8 cellular contexts compared by ENCODE assay signal in the genomic region with DNA sequence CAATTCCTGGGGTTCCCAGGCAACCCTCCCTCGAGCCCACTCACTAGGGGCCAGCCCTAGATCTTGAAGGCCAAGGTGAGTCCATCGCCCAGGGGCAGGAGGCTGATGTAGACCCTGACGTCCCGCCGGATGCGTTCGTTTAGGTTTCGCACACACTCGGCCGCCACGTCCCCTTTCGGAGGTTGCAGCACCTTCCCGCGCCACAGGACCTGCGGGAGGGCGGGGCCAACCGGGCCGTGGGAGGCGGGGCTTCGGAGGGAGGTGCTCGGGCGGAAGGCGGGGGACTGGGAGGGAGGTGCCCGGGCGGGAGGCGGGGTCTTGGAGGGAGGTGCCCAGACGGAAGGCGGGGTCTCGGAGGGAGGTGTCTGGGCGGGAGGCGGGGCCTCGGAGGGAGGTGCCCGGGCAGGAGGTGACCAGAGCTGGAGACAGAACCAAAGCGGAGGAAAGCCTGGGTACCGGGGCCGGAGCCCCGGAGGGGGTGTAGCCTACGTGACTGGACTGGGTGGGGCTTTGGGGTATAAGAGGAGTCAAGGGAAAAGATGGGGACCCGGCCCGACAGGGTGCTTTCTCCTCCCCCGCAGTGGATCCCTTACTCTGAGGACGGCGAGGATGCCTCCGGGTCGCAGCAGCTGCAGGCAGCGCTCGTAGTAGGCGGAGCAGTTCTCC. TPM values are rescaled to one million over a fixed set of nuclear protein-coding genes. Genes with fewer than 3 reads are reported as not detected.
DNase-seq lines count a peak whose midpoint lies in the region; TF ChIP-seq lines count a peak whose summit lies in the region.

No MANE protein-coding gene starts in this region.

- H3K27me3 ChIP-seq in MG63 (no peaks in the 10 kb centered on the region), ovary (no peaks in the 10 kb centered on the region), thyroid gland (no peaks in the 10 kb centered on the region)

- peak; percentile 91 for DNase-seq in Daoy (ENCODE audit: low read depth)
- peak; percentile 48 for DNase-seq in H4 (ENCODE audit: low spot score)
- DNase-seq in MG63: peak; percentile 90
- DNase-seq in SK-N-MC (ENCODE audit: low read depth, low spot score): no peak
- DNase-seq in glutamatergic neuron: peak; percentile 94
- peak; percentile 92 to 95 (median 94) for DNase-seq in ovary
- DNase-seq in thyroid gland: peak; percentile 95 to 96

- no peaks in the 10 kb centered on the region for H3K27me3 Mint-ChIP-seq in activated naive CD8-positive, alpha-beta T cell
- H3K27me3 Mint-ChIP-seq in glutamatergic neuron (ENCODE audit: unreplicated experiment): peaks cover 6% of the 10 kb centered on the region

- H3K27ac Mint-ChIP-seq in activated naive CD8-positive, alpha-beta T cell: peak overlapping the region; percentile 83
- H3K27ac Mint-ChIP-seq in glutamatergic neuron (ENCODE audit: unreplicated experiment): no peak overlapping the region

- H3K4me1 ChIP-seq in ovary (ENCODE audit: insufficient read depth) (peaks cover 1% of the 10 kb centered on the region), thyroid gland (peaks cover 19 to 20% of the 10 kb centered on the region in 2 donors)

- TF ChIP-seq POLR2A in ovary (IDR thresholded peaks at IDR 0.05) (no peak), thyroid gland (IDR thresholded peaks at IDR 0.05) (peak in 1 of 2 donors; percentile 66)

- H3K4me3 ChIP-seq in MG63 (peak overlapping the region; percentile 57), SK-N-MC (peak overlapping the region; percentile 76), ovary (peak overlapping the region; percentile 83), thyroid gland (replicated peaks in 1 of 3) (peak overlapping the region; percentile 62 to 86 (median 73))

- no peak overlapping the region for H3K9ac ChIP-seq in SK-N-MC (ENCODE audit: insufficient read length)

- TF ChIP-seq EP300 in ovary (IDR thresholded peaks at IDR 0.05): no peak

- 5 to 9% (median 7%) methylated on average over 41 to 48 of the region's 48 CpGs for WGBS in ovary, 3 donors
- WGBS in thyroid gland, 2 donors: 4 to 8% methylated on average over 16 to 20 of the region's 48 CpGs

- H3K9me3 Mint-ChIP-seq in activated naive CD8-positive, alpha-beta T cell (ENCODE audit: low read depth): no peaks in the 10 kb centered on the region
- H3K9me3 Mint-ChIP-seq in glutamatergic neuron (ENCODE audit: unreplicated experiment): peaks cover 6% of the 10 kb centered on the region

- H3K36me3 Mint-ChIP-seq in activated naive CD8-positive, alpha-beta T cell: peaks cover 9% of the 10 kb centered on the region
- H3K36me3 Mint-ChIP-seq in glutamatergic neuron (ENCODE audit: unreplicated experiment): no peaks in the 10 kb centered on the region

- H3K36me3 ChIP-seq in MG63 (peaks cover 37% of the 10 kb centered on the region), SK-N-MC (ENCODE audit: insufficient read depth, low read length) (peaks cover 23% of the 10 kb centered on the region), ovary (no peaks in the 10 kb centered on the region), thyroid gland (peaks cover 0 to 21% of the 10 kb centered on the region in 2 donors)

- peaks cover 20% of the 10 kb centered on the region for H3K4me1 Mint-ChIP-seq in activated naive CD8-positive, alpha-beta T cell (ENCODE audit: low read depth)
- peaks cover 9% of the 10 kb centered on the region for H3K4me1 Mint-ChIP-seq in glutamatergic neuron (ENCODE audit: low read depth, unreplicated experiment)

- TF ChIP-seq CTCF in glutamatergic neuron (IDR thresholded peaks at IDR 0.05; ENCODE audit: partially characterized antibody, unreplicated experiment): no peak
- no peak for TF ChIP-seq CTCF in ovary (IDR thresholded peaks at IDR 0.05)
- no peak for TF ChIP-seq CTCF in thyroid gland (IDR thresholded peaks at IDR 0.05)

- intact Hi-C loops in ovary (cut with DNase I) (loop anchor here (5.0 to 10.0 kb wide), 5 partner anchors 47 to 989 kb away; a partner anchor contains a TSS), thyroid gland (cut with DNase I) (loop anchor here (10.0 kb wide), 2 partner anchors 409 to 989 kb away; a partner anchor contains a TSS)

- H3K27ac ChIP-seq in SK-N-MC (no peak overlapping the region), ovary (peak overlapping the region; percentile 59 to 75), thyroid gland (peak overlapping the region; percentile 68 to 74 (median 72))

- H3K9me3 ChIP-seq in MG63: no peaks in the 10 kb centered on the region
- no peaks in the 10 kb centered on the region for H3K9me3 ChIP-seq in SK-N-MC (ENCODE audit: low read depth, low read length)
- no peaks in the 10 kb centered on the region for H3K9me3 ChIP-seq in ovary
- H3K9me3 ChIP-seq in thyroid gland: no peaks in the 10 kb centered on the region

- peak overlapping the region; percentile 74 for H3K4me3 Mint-ChIP-seq in activated naive CD8-positive, alpha-beta T cell
- H3K4me3 Mint-ChIP-seq in glutamatergic neuron (ENCODE audit: unreplicated experiment): peak overlapping the region; percentile 75

RNA-seq across cellular contexts. Expression of a gene that starts 1.6 kb away (rescaled TPM):
- 7.3 and 10.8 TPM in 2 replicates for total RNA-seq in Daoy (2014; rRNA removed; shearing (Covaris generic))
- total RNA-seq in H4 (2014; rRNA removed; shearing (Covaris generic)): 7.9 and 19.9 TPM in 2 replicates
- 18.1 and 33.0 TPM in 2 replicates for total RNA-seq in MG63 (2014; rRNA removed; shearing (Covaris generic); ENCODE audit: low replicate concordance)
- total RNA-seq in glutamatergic neuron (ENCODE audit: unreplicated experiment) (14.2 TPM), ovary (10 to 100 TPM; 14.2 to 37.3 (median 18.4) TPM), thyroid gland (10 to 100 TPM; 43.4 to 74.0 (median 68.7) TPM)
- 10 to 100 TPM in 1 of 2 donors, not detected in 1; 15.4 TPM for polyA plus RNA-seq in ovary

RNA-seq across cellular contexts. Expression of a gene that starts 23.6 kb away (rescaled TPM):
- 175 and 177 TPM in 2 replicates for total RNA-seq in Daoy (2014; rRNA removed; shearing (Covaris generic))
- total RNA-seq in H4 (2014; rRNA removed; shearing (Covaris generic)): 230 and 259 TPM in 2 replicates
- 200 and 236 TPM in 2 replicates for total RNA-seq in MG63 (2014; rRNA removed; shearing (Covaris generic); ENCODE audit: low replicate concordance)
- 264 TPM for total RNA-seq in glutamatergic neuron (ENCODE audit: unreplicated experiment)
- total RNA-seq in ovary: 100 to 1,000 TPM; 106 to 170 (median 125) TPM
- polyA plus RNA-seq in ovary: 100 to 1,000 TPM; 141 to 252 TPM
- 100 to 1,000 TPM; 113 to 144 (median 122) TPM for total RNA-seq in thyroid gland
